Comparison of ENCODE assay signal across 3 cellular contexts in the genomic region with DNA sequence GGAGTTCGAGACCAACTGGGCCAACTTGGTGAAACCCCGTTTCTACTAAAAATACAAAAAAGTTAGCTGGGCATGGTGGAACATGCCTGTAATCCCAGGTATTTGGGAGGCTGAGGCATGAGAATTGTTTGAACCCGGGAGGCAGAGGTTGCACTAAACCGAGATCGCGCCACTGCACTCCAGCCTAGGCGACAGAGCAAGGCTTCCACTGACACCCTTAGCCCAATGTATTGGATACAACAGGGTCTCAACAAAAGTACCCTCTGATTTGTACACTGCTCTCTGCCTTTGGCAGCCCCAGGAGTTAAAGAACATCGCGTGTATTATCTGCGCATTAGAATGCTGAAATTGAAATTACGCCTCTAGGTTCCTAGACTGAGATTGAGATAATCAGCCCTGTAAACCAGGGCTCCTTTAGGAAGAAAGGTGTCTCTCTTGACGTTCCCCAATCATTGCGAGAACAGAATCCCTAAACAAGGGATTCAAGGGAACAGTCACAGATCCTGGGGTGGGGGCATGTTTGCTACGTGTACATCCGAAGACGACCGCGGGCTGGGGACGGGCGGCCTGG.
TF ChIP-seq lines count a peak whose summit lies in the region.

No MANE protein-coding gene starts in this region.

TF ChIP-seq in SK-N-SH, 30 proteins besides CTCF, POLR2A, EP300 and RAD21:
- TF ChIP-seq, protein P1, sequence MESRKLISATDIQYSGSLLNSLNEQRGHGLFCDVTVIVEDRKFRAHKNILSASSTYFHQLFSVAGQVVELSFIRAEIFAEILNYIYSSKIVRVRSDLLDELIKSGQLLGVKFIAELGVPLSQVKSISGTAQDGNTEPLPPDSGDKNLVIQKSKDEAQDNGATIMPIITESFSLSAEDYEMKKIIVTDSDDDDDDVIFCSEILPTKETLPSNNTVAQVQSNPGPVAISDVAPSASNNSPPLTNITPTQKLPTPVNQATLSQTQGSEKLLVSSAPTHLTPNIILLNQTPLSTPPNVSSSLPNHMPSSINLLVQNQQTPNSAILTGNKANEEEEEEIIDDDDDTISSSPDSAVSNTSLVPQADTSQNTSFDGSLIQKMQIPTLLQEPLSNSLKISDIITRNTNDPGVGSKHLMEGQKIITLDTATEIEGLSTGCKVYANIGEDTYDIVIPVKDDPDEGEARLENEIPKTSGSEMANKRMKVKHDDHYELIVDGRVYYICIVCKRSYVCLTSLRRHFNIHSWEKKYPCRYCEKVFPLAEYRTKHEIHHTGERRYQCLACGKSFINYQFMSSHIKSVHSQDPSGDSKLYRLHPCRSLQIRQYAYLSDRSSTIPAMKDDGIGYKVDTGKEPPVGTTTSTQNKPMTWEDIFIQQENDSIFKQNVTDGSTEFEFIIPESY (IDR thresholded peaks at IDR 0.05; ENCODE audit: borderline replicate concordance, low read depth), result no peak
- TF ChIP-seq NRF1 (IDR thresholded peaks at IDR 0.05; ENCODE audit: low read depth, low read length), result no peak
- TF ChIP-seq POLR2AphosphoS5 (IDR thresholded peaks at IDR 0.05; ENCODE audit: low read depth, low read length), result peak; percentile 21; the same call in 1 of the 2 replicates

TF ChIP-seq in SK-N-SH treated with all-trans-retinoic acid at 6 μM for 48 hours, 23 proteins besides CTCF, POLR2A, EP300 and RAD21 (continued from another document):
- TF ChIP-seq, protein P2, sequence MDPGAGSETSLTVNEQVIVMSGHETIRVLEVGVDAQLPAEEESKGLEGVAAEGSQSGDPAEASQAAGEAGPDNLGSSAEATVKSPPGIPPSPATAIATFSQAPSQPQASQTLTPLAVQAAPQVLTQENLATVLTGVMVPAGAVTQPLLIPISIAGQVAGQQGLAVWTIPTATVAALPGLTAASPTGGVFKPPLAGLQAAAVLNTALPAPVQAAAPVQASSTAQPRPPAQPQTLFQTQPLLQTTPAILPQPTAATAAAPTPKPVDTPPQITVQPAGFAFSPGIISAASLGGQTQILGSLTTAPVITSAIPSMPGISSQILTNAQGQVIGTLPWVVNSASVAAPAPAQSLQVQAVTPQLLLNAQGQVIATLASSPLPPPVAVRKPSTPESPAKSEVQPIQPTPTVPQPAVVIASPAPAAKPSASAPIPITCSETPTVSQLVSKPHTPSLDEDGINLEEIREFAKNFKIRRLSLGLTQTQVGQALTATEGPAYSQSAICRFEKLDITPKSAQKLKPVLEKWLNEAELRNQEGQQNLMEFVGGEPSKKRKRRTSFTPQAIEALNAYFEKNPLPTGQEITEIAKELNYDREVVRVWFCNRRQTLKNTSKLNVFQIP (CRISPR knock-in tag; IDR thresholded peaks at IDR 0.05; ENCODE audit: borderline replicate concordance, low read depth), result no peak
- no peak for TF ChIP-seq ZNF70 (CRISPR knock-in tag; IDR thresholded peaks at IDR 0.05)
- no peak for TF ChIP-seq GLIS3 (CRISPR knock-in tag; IDR thresholded peaks at IDR 0.05)
- TF ChIP-seq ARNTL (CRISPR knock-in tag; IDR thresholded peaks at IDR 0.05; ENCODE audit: borderline replicate concordance, low read depth), result no peak
- TF ChIP-seq BACH2 (CRISPR knock-in tag; IDR thresholded peaks at IDR 0.05; ENCODE audit: borderline replicate concordance), result no peak
- TF ChIP-seq TOX (CRISPR knock-in tag; IDR thresholded peaks at IDR 0.05; ENCODE audit: borderline replicate concordance), result no peak
- TF ChIP-seq ZFP3 (CRISPR knock-in tag; IDR thresholded peaks at IDR 0.05), result no peak
- TF ChIP-seq PPARA (CRISPR knock-in tag; IDR thresholded peaks at IDR 0.05; ENCODE audit: borderline replicate concordance), result no peak

TF ChIP-seq in IMR-90, 13 proteins besides CTCF, POLR2A, EP300 and RAD21:
- TF ChIP-seq, protein P3, sequence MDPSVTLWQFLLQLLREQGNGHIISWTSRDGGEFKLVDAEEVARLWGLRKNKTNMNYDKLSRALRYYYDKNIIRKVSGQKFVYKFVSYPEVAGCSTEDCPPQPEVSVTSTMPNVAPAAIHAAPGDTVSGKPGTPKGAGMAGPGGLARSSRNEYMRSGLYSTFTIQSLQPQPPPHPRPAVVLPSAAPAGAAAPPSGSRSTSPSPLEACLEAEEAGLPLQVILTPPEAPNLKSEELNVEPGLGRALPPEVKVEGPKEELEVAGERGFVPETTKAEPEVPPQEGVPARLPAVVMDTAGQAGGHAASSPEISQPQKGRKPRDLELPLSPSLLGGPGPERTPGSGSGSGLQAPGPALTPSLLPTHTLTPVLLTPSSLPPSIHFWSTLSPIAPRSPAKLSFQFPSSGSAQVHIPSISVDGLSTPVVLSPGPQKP (IDR thresholded peaks at IDR 0.05; ENCODE audit: borderline replicate concordance, low read depth, low read length), result no peak
- TF ChIP-seq MAZ (IDR thresholded peaks at IDR 0.05; ENCODE audit: borderline replicate concordance, low read depth, low read length), result peak; percentile 52; the same call in 1 of the 2 replicates
TF ChIP-seq in IMR-90: peak in this region for 1.
